1 cellular context compared by ENCODE assay signal in the genomic region with DNA sequence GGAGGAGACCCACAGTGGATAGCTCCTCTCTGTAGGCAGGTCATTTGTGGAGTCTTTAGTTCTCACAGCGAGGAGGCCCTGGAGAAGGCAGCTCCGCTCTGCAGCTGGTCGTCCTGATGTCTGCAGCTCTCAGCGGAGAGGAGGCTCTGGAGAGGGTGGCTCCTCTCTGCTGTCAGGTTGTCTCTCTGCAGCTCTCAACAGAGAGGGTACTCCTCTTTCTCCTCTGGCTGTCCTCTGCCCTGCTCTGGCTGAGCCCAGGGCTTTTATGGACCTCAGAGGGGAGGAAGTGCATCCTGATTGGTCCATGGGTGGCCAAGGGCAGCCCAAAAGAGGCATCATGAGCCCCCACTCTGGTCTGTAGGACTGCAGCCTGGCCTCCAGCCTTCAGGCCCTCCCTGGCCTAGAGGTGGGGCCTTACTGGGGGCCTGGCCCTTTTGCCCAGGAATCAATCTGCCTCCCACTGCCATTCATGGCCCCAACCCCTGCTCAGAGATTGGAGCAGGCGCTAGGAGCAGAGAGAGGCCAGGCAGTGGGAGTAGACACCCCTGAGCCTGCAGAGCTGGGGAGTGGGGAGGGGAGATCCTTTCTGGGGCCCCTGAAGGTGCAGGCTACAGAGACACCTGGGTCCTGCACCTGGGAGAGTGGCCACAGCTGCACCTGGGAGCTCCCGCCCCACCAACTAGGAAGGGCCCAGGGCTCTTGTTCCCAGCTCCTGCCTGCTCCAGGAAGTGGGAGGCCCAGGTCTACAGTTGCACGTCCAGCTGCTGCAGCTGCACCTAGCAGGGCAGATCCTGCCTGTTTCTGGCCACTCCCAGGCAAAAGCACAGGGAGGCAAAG.
TF ChIP-seq lines count a peak whose summit lies in the region.

No MANE protein-coding gene starts in this region.

TF ChIP-seq in HepG2, 621 proteins besides CTCF, POLR2A, EP300 and RAD21 (continues in another document):
- TF ChIP-seq, protein P1, sequence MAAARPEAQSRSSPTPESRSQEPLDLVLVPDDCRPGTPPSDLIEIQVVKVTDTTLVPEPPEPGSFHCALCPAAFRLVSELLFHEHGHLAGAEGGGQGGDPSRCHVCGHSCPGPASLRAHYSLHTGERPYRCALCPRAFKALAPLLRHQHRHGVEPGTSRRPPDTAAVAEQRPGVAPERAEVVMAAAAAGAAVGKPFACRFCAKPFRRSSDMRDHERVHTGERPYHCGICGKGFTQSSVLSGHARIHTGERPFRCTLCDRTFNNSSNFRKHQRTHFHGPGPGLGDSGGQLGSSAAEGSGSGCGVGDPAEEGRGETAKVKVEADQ (CRISPR knock-in tag; IDR thresholded peaks at IDR 0.05; ENCODE audit: borderline replicate concordance): peak; percentile 45; the same call in 1 of the 2 replicates
- no peak for TF ChIP-seq RFXAP (CRISPR knock-in tag; IDR thresholded peaks at IDR 0.05; ENCODE audit: borderline replicate concordance)
- TF ChIP-seq, protein P2, sequence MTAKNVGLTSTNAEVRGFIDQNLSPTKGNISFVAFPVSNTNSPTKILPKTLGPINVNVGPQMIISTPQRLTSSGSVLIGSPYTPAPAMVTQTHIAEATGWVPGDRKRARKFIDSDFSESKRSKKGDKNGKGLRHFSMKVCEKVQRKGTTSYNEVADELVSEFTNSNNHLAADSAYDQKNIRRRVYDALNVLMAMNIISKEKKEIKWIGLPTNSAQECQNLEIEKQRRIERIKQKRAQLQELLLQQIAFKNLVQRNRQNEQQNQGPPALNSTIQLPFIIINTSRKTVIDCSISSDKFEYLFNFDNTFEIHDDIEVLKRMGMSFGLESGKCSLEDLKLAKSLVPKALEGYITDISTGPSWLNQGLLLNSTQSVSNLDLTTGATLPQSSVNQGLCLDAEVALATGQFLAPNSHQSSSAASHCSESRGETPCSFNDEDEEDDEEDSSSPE (CRISPR knock-in tag; IDR thresholded peaks at IDR 0.05): peak; percentile 4; the same call in 1 of the 2 replicates
- TF ChIP-seq, protein P3, sequence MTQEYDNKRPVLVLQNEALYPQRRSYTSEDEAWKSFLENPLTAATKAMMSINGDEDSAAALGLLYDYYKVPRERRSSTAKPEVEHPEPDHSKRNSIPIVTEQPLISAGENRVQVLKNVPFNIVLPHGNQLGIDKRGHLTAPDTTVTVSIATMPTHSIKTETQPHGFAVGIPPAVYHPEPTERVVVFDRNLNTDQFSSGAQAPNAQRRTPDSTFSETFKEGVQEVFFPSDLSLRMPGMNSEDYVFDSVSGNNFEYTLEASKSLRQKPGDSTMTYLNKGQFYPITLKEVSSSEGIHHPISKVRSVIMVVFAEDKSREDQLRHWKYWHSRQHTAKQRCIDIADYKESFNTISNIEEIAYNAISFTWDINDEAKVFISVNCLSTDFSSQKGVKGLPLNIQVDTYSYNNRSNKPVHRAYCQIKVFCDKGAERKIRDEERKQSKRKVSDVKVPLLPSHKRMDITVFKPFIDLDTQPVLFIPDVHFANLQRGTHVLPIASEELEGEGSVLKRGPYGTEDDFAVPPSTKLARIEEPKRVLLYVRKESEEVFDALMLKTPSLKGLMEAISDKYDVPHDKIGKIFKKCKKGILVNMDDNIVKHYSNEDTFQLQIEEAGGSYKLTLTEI (CRISPR knock-in tag; conservative IDR thresholded peaks at IDR 0.05): no peak
- TF ChIP-seq, protein P4, sequence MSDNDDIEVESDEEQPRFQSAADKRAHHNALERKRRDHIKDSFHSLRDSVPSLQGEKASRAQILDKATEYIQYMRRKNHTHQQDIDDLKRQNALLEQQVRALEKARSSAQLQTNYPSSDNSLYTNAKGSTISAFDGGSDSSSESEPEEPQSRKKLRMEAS (IDR thresholded peaks at IDR 0.05): peak; percentile 25; the same call in 1 of the 2 replicates
- TF ChIP-seq ISX (CRISPR knock-in tag; conservative IDR thresholded peaks at IDR 0.05): no peak
- TF ChIP-seq NCOA1 (CRISPR knock-in tag; IDR thresholded peaks at IDR 0.05): peak; percentile 67; the same call in 1 of the 2 replicates
- no peak for TF ChIP-seq MZF1 (CRISPR knock-in tag; IDR thresholded peaks at IDR 0.05; ENCODE audit: borderline replicate concordance)
- TF ChIP-seq, protein P5, sequence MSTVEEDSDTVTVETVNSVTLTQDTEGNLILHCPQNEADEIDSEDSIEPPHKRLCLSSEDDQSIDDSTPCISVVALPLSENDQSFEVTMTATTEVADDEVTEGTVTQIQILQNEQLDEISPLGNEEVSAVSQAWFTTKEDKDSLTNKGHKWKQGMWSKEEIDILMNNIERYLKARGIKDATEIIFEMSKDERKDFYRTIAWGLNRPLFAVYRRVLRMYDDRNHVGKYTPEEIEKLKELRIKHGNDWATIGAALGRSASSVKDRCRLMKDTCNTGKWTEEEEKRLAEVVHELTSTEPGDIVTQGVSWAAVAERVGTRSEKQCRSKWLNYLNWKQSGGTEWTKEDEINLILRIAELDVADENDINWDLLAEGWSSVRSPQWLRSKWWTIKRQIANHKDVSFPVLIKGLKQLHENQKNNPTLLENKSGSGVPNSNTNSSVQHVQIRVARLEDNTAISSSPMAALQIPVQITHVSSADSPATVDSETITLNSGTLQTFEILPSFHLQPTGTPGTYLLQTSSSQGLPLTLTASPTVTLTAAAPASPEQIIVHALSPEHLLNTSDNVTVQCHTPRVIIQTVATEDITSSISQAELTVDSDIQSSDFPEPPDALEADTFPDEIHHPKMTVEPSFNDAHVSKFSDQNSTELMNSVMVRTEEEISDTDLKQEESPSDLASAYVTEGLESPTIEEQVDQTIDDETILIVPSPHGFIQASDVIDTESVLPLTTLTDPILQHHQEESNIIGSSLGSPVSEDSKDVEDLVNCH (CRISPR knock-in tag; IDR thresholded peaks at IDR 0.05): no peak
- 0 out of 2 replicates have a peak, but pooled peaks have one; percentile 37 for TF ChIP-seq ZNF274 (CRISPR knock-in tag; IDR thresholded peaks at IDR 0.05)
- TF ChIP-seq SP5 (CRISPR knock-in tag; IDR thresholded peaks at IDR 0.05; ENCODE audit: borderline replicate concordance, low read depth): 0 out of 2 replicates have a peak, but pooled peaks have one; percentile 10
- TF ChIP-seq, protein P6, sequence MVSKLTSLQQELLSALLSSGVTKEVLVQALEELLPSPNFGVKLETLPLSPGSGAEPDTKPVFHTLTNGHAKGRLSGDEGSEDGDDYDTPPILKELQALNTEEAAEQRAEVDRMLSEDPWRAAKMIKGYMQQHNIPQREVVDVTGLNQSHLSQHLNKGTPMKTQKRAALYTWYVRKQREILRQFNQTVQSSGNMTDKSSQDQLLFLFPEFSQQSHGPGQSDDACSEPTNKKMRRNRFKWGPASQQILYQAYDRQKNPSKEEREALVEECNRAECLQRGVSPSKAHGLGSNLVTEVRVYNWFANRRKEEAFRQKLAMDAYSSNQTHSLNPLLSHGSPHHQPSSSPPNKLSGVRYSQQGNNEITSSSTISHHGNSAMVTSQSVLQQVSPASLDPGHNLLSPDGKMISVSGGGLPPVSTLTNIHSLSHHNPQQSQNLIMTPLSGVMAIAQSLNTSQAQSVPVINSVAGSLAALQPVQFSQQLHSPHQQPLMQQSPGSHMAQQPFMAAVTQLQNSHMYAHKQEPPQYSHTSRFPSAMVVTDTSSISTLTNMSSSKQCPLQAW (CRISPR knock-in tag; IDR thresholded peaks at IDR 0.05): peak; percentile 66
- TF ChIP-seq FOXC1 (CRISPR knock-in tag; IDR thresholded peaks at IDR 0.05; ENCODE audit: borderline replicate concordance): no peak
- no peak for TF ChIP-seq THAP11 (CRISPR knock-in tag; IDR thresholded peaks at IDR 0.05)
- TF ChIP-seq ZNF678 (CRISPR knock-in tag; IDR thresholded peaks at IDR 0.05): no peak
- TF ChIP-seq ZFP82 (CRISPR knock-in tag; IDR thresholded peaks at IDR 0.05; ENCODE audit: borderline replicate concordance): no peak
- TF ChIP-seq ZNF572 (CRISPR knock-in tag; IDR thresholded peaks at IDR 0.05): no peak
- no peak for TF ChIP-seq ZBTB21 (CRISPR knock-in tag; IDR thresholded peaks at IDR 0.05)
- TF ChIP-seq ZNF839 (CRISPR knock-in tag; IDR thresholded peaks at IDR 0.05; ENCODE audit: borderline replicate concordance): no peak
- TF ChIP-seq SOX6 (IDR thresholded peaks at IDR 0.05): no peak
- peak; percentile 39; the same call in 1 of the 2 replicates for TF ChIP-seq SOX6 (CRISPR knock-in tag; IDR thresholded peaks at IDR 0.05)
- 0 out of 2 replicates have a peak, but pooled peaks have one; percentile 34 for TF ChIP-seq GZF1 (CRISPR knock-in tag; IDR thresholded peaks at IDR 0.05)
- no peak for TF ChIP-seq CCAR2 (optimal IDR thresholded peaks at IDR 0.05; ENCODE audit: low read depth, low read length)
- no peak for TF ChIP-seq ZNF713 (CRISPR knock-in tag; IDR thresholded peaks at IDR 0.05)
- TF ChIP-seq ZFP37 (CRISPR knock-in tag; IDR thresholded peaks at IDR 0.05; ENCODE audit: borderline replicate concordance): no peak
- TF ChIP-seq ZNF558 (CRISPR knock-in tag; IDR thresholded peaks at IDR 0.05; ENCODE audit: borderline replicate concordance): no peak
- TF ChIP-seq, protein P7, sequence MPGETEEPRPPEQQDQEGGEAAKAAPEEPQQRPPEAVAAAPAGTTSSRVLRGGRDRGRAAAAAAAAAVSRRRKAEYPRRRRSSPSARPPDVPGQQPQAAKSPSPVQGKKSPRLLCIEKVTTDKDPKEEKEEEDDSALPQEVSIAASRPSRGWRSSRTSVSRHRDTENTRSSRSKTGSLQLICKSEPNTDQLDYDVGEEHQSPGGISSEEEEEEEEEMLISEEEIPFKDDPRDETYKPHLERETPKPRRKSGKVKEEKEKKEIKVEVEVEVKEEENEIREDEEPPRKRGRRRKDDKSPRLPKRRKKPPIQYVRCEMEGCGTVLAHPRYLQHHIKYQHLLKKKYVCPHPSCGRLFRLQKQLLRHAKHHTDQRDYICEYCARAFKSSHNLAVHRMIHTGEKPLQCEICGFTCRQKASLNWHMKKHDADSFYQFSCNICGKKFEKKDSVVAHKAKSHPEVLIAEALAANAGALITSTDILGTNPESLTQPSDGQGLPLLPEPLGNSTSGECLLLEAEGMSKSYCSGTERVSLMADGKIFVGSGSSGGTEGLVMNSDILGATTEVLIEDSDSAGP (CRISPR knock-in tag; IDR thresholded peaks at IDR 0.05; ENCODE audit: borderline replicate concordance): peak; percentile 73
- TF ChIP-seq, protein P8, sequence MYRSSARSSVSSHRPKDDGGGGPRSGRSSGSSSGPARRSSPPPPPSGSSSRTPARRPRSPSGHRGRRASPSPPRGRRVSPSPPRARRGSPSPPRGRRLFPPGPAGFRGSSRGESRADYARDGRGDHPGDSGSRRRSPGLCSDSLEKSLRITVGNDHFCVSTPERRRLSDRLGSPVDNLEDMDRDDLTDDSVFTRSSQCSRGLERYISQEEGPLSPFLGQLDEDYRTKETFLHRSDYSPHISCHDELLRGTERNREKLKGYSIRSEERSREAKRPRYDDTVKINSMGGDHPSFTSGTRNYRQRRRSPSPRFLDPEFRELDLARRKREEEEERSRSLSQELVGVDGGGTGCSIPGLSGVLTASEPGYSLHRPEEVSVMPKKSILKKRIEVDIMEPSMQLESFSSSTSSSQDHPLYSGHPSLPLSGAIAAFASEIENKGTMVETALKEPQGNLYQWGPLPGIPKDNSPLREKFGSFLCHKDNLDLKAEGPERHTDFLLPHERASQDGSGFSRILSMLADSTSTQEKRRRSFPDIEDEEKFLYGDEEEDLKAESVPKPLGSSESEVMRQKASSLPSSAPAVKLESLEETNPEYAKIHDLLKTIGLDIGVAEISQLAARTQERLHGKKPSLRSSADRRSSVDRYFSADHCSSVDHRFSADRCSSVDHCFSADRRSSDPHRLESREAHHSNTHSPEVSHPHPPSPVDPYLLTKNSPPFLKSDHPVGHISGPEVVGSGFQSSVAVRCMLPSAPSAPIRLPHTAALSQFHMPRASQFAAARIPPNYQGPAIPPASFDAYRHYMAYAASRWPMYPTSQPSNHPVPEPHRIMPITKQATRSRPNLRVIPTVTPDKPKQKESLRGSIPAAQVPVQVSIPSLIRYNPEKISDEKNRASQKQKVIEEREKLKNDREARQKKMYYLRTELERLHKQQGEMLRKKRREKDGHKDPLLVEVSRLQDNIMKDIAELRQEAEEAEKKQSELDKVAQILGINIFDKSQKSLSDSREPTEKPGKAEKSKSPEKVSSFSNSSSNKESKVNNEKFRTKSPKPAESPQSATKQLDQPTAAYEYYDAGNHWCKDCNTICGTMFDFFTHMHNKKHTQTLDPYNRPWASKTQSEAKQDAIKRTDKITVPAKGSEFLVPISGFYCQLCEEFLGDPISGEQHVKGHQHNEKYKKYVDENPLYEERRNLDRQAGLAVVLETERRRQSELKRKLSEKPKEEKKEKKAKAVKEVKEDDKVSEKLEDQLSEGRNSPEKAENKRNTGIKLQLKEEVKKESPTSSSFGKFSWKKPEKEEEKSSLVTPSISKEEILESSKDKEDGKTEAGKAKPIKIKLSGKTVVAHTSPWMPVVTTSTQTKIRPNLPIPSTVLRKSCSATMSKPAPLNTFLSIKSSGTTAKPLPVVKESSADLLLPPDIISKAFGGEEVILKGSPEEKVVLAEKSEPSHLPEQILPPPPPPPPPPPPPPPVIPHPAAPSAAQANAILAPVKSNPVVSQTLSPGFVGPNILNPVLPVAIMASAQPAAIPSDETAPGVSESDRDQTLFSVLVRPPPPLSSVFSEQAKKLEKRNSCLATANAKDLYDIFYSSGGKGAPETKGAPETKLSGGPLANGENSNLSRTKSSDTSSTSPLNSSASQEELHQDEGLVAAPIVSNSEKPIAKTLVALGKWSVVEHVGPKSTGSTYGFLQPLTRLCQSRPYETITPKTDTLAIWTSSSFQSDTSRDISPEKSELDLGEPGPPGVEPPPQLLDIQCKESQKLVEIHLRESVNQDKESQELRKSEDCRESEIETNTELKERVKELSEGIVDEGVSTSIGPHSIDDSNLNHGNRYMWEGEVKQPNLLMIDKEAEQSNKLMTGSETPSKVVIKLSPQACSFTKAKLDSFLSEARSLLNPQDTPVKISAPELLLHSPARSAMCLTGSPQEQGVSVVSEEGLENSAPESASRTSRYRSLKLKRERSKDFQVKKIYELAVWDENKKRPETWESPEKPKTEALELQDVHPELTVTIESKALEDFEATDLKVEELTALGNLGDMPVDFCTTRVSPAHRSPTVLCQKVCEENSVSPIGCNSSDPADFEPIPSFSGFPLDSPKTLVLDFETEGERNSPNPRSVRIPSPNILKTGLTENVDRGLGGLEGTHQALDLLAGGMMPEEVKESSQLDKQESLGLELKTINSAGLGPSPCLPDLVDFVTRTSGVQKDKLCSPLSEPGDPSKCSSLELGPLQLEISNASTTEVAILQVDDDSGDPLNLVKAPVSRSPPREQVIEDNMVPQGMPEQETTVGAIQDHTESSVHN (CRISPR knock-in tag; IDR thresholded peaks at IDR 0.05): no peak
- TF ChIP-seq TGIF2 (CRISPR knock-in tag; IDR thresholded peaks at IDR 0.05): 0 out of 2 replicates have a peak, but pooled peaks have one; percentile 38
- TF ChIP-seq ZNF343 (CRISPR knock-in tag; IDR thresholded peaks at IDR 0.05): 0 out of 2 replicates have a peak, but pooled peaks have one; percentile 30
- TF ChIP-seq, protein P9, sequence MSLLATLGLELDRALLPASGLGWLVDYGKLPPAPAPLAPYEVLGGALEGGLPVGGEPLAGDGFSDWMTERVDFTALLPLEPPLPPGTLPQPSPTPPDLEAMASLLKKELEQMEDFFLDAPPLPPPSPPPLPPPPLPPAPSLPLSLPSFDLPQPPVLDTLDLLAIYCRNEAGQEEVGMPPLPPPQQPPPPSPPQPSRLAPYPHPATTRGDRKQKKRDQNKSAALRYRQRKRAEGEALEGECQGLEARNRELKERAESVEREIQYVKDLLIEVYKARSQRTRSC (CRISPR knock-in tag; IDR thresholded peaks at IDR 0.05; ENCODE audit: low read depth): no peak
- no peak for TF ChIP-seq REL (CRISPR knock-in tag; conservative IDR thresholded peaks at IDR 0.05)
- TF ChIP-seq, protein P10, sequence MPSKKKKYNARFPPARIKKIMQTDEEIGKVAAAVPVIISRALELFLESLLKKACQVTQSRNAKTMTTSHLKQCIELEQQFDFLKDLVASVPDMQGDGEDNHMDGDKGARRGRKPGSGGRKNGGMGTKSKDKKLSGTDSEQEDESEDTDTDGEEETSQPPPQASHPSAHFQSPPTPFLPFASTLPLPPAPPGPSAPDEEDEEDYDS (CRISPR knock-in tag; IDR thresholded peaks at IDR 0.05): peak; percentile 99
- TF ChIP-seq GATAD1 (CRISPR knock-in tag; IDR thresholded peaks at IDR 0.05): no peak
